9 cellular contexts compared by ENCODE assay signal in genomic region chrX:108020631-108021030, GRCh38. TPM values are rescaled to one million over a fixed set of nuclear protein-coding genes. Genes with fewer than 3 reads are reported as not detected.
DNase-seq lines count a peak whose midpoint lies in the region; ATAC-seq and TF ChIP-seq lines count a peak whose summit lies in the region.
"Had no signal": no experiment of that assay in that cellular context is flagged by ENCODE, and none has a peak within 500 bp of the region (broad histone marks: within the 10 kb centered on the region; RNA-seq: fewer than 3 reads in every experiment).

No MANE protein-coding gene starts in this region.

- H3K79me2 ChIP-seq in DOHH2 (ENCODE audit: control insufficient read depth, low read length), result no peaks in the 10 kb centered on the region

- no peaks in the 10 kb centered on the region for H4K20me1 ChIP-seq in DOHH2 (ENCODE audit: control insufficient read depth, insufficient read depth, low read depth, low read length)

- no peak overlapping the region for H3K4me3 ChIP-seq in DOHH2 (ENCODE audit: low read length)
- H3K4me3 ChIP-seq in WI38 (ENCODE audit: low read depth, low read length), result no peak overlapping the region
- H3K4me3 ChIP-seq: SK-N-MC had no signal

- no peaks in the 10 kb centered on the region for H3K4me1 ChIP-seq in DOHH2 (ENCODE audit: control insufficient read depth, low read length)

- no peaks in the 10 kb centered on the region for H3F3A ChIP-seq in DOHH2 (ENCODE audit: control insufficient read depth, insufficient read depth)

- no peak overlapping the region for H3K27ac ChIP-seq in DOHH2 (ENCODE audit: low read depth, low read length)
- H3K27ac ChIP-seq: SK-N-MC had no signal

- H3K27me3 ChIP-seq in DOHH2 (ENCODE audit: control insufficient read depth, low read length), result no peaks in the 10 kb centered on the region

- no peak overlapping the region for H3K4me2 ChIP-seq in DOHH2 (ENCODE audit: low read length)

- ATAC-seq in HG02981 (IDR thresholded peaks at IDR 0.05; ENCODE audit: unreplicated experiment) (no peak), GM18517 (IDR thresholded peaks at IDR 0.05; ENCODE audit: unreplicated experiment) (no peak)

- TF ChIP-seq CTCF in DOHH2 (IDR thresholded peaks at IDR 0.05; ENCODE audit: low read depth, low read length, poor library complexity, severe bottlenecking) (peak; percentile 55), WI38 (IDR thresholded peaks at IDR 0.05; ENCODE audit: low read depth, low read length) (peak; percentile 44)

- H3K9me2 ChIP-seq in DOHH2 (replicated peaks; ENCODE audit: control insufficient read depth, low read length), result no peaks in the 10 kb centered on the region

- no peaks in the 10 kb centered on the region for H3K9me3 ChIP-seq in DOHH2 (ENCODE audit: control insufficient read depth, insufficient read depth, low read length)

- no peaks in the 10 kb centered on the region for H3K36me3 ChIP-seq in DOHH2 (ENCODE audit: control insufficient read depth, low read length)

- peak; percentile 6 for DNase-seq in H4 (ENCODE audit: low spot score)
- peak; percentile 20 for DNase-seq in iPS-NIHi11 (ENCODE audit: low spot score)
- no peak for DNase-seq in nucleus accumbens (lab: John Stamatoyannopoulos, UW)
- no peak for DNase-seq in stimulated activated CD4-positive, alpha-beta T cell treated with anti-CD3 and anti-CD28 coated beads, Interleukin-1b, Interleukin-23, amount 100 ng/mL, for 48 hours

RNA-seq across cellular contexts. Expression of gene VSIG1, which starts 24.2 kb away (rescaled TPM):
- 0.02 TPM in 1 of 2 replicates, not detected in the other for total RNA-seq in H4 (2014; rRNA removed; shearing (Covaris generic))

RNA-seq across cellular contexts. Expression of gene TEX13B, which starts 38.5 kb away (rescaled TPM):
- total RNA-seq in H4 (2014; rRNA removed; shearing (Covaris generic)), result not detected in 2 replicates

Comparison
In these comparisons a context has a peak if more than half of its experiments do, and no peak if none do; other contexts are left out.
1. DNase-seq: peak in H4 (single experiment) and iPS-NIHi11 (single experiment); none in nucleus accumbens (0 of 56) and stimulated activated CD4-positive, alpha-beta T cell treated with anti-CD3 and anti-CD28 coated beads, Interleukin-1b, Interleukin-23, amount 100 ng/mL, for 48 hours (single experiment).